ENCODE assay signal across 32 cellular contexts in genomic region chr6:150319924-150320323, GRCh38. TPM values are rescaled to one million over a fixed set of nuclear protein-coding genes. Genes with fewer than 3 reads are reported as not detected.
"Had no signal": no experiment of that assay in that cellular context is flagged by ENCODE, and none has a peak within 500 bp of the region (broad histone marks: within the 10 kb centered on the region; RNA-seq: fewer than 3 reads in every experiment).

No MANE protein-coding gene starts in this region.

- DNase-seq: colonic mucosa; effector CD8-positive, alpha-beta T cell; endodermal cell; foreskin fibroblast; islet precursor cell; kidney glomerular epithelial cell; mucosa of descending colon; naive B cell; pancreas; sigmoid colon; spleen; stimulated activated CD4-positive, alpha-beta T cell treated with anti-CD3 and anti-CD28 coated beads, Interleukin-4, amount 100 ng/mL, for 4 hours; stimulated activated naive B cell treated with anti-CD40 and anti-IgM and Interleukin-4, amounts not matched to agents 10 μg/mL and 1 μg/mL and 100 μg/mL, for 72 hours; transverse colon; upper lobe of right lung; uterus had no signal

- H3K27ac ChIP-seq: colonic mucosa, epithelial cell of prostate, gastroesophageal sphincter, neutrophil, pancreas, sigmoid colon, skin epidermis, spleen, transverse colon, upper lobe of right lung, uterus had no signal

- H3K36me3 Mint-ChIP-seq: mesothelial cell of epicardium; naive B cell; natural killer cell treated with Interleukin-12 subunit alpha and Interleukin-12 subunit beta and Interleukin-15 and Interleukin-18, amount 100 ng/mL, for 72 hours had no signal

- H3K4me1 ChIP-seq: colonic mucosa, gastroesophageal sphincter, pancreas, sigmoid colon, transverse colon, uterus had no signal

- H3K9me3 ChIP-seq: colonic mucosa, gastroesophageal sphincter, heart left ventricle, mucosa of descending colon, neutrophil, pancreas, right atrium auricular region, sigmoid colon, transverse colon, upper lobe of right lung, uterus had no signal

- H3K27ac Mint-ChIP-seq: dendritic cell treated with granulocyte-macrophage colony-stimulating factor and Interleukin-4, amounts not matched to agents 40 ng/mL and 50 ng/mL, for 4 days; endodermal cell; memory B cell; mesothelial cell of epicardium; naive B cell; natural killer cell treated with Interleukin-12 subunit alpha and Interleukin-12 subunit beta and Interleukin-15 and Interleukin-18, amount 100 ng/mL, for 72 hours; progenitor cell of endocrine pancreas; stimulated activated naive B cell treated with anti-CD40 and anti-IgM and Interleukin-4, amounts not matched to agents 10 μg/mL and 1 μg/mL and 100 μg/mL, for 72 hours; stimulated activated naive CD8-positive, alpha-beta T cell treated with anti-CD3 and anti-CD28 coated beads, Interleukin-15, Interleukin-2, amounts not matched to agents 100 ng/mL and 50 ng/mL, for 24 hours had no signal

- H3K36me3 ChIP-seq: colonic mucosa, gastroesophageal sphincter, heart left ventricle, neutrophil, pancreas, right atrium auricular region, sigmoid colon, spleen, transverse colon, upper lobe of right lung, uterus had no signal

- H3K27me3 ChIP-seq: colonic mucosa, heart left ventricle, neutrophil, pancreas, right atrium auricular region, sigmoid colon, transverse colon, upper lobe of right lung, uterus had no signal

- H3K4me3 ChIP-seq: colonic mucosa, gastroesophageal sphincter, heart left ventricle, lung, mucosa of descending colon, pancreas, right atrium auricular region, sigmoid colon, skin epidermis, spleen, transverse colon, upper lobe of right lung, uterus had no signal

- ATAC-seq: esophagus mucosa; gastroesophageal sphincter; mucosa of descending colon; natural killer cell treated with Interleukin-12 subunit alpha and Interleukin-12 subunit beta and Interleukin-15 and Interleukin-18, amount 100 ng/mL, for 72 hours; stimulated activated naive B cell treated with anti-CD40 and anti-IgM and Interleukin-4, amounts not matched to agents 10 μg/mL and 1 μg/mL and 100 μg/mL, for 72 hours had no signal

- H3K4me1 Mint-ChIP-seq: memory B cell; naive B cell; neural crest cell; stimulated activated naive B cell treated with anti-CD40 and anti-IgM and Interleukin-4, amounts not matched to agents 10 μg/mL and 1 μg/mL and 100 μg/mL, for 72 hours had no signal

- H3K9me3 Mint-ChIP-seq: dendritic cell treated with granulocyte-macrophage colony-stimulating factor and Interleukin-4, amounts not matched to agents 40 ng/mL and 50 ng/mL, for 4 days; endodermal cell; mesothelial cell of epicardium; natural killer cell treated with Interleukin-12 subunit alpha and Interleukin-12 subunit beta and Interleukin-15 and Interleukin-18, amount 100 ng/mL, for 72 hours; neural crest cell; stimulated activated naive CD8-positive, alpha-beta T cell treated with anti-CD3 and anti-CD28 coated beads, Interleukin-15, Interleukin-2, amounts not matched to agents 100 ng/mL and 50 ng/mL, for 24 hours had no signal

- H3K4me3 Mint-ChIP-seq: dendritic cell treated with granulocyte-macrophage colony-stimulating factor and Interleukin-4, amounts not matched to agents 40 ng/mL and 50 ng/mL, for 4 days; endodermal cell; memory B cell; mesothelial cell of epicardium; natural killer cell treated with Interleukin-12 subunit alpha and Interleukin-12 subunit beta and Interleukin-15 and Interleukin-18, amount 100 ng/mL, for 72 hours; neural crest cell; stimulated activated naive B cell treated with anti-CD40 and anti-IgM and Interleukin-4, amounts not matched to agents 10 μg/mL and 1 μg/mL and 100 μg/mL, for 72 hours; stimulated activated naive CD8-positive, alpha-beta T cell treated with anti-CD3 and anti-CD28 coated beads, Interleukin-15, Interleukin-2, amounts not matched to agents 100 ng/mL and 50 ng/mL, for 24 hours had no signal

RNA-seq across cellular contexts. Expression of gene IYD, which starts 48.9 kb away (rescaled TPM):
- total RNA-seq: chondrocyte; endodermal cell; esophagus mucosa; gastroesophageal sphincter; mesothelial cell of epicardium; natural killer cell treated with Interleukin-12 subunit alpha and Interleukin-12 subunit beta and Interleukin-15 and Interleukin-18, amount 100 ng/mL, for 72 hours; neural crest cell; right atrium auricular region; spleen; uterus had no signal
- polyA plus RNA-seq: heart left ventricle, spleen had no signal
